2 cellular contexts compared by ENCODE assay signal in the genomic region with DNA sequence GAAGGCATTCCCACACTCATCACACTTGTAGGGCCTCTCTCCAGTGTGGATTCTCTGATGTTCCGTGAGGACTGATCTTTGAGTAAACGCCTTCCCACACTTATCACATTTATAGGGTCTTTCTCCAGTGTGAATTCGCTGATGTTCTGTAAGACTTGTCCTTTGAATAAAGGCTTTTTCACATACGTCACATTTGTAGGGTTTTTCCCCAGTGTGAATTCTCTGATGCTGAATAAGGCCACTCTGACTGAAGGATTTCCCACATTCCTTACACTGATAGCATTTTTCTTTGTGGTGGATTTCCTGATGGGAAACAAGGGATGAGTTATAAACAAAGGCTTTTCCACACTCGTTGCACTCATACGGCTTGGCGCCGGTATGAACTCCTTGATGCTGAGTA.
TF ChIP-seq lines count a peak whose summit lies in the region.

No MANE protein-coding gene starts in this region.

TF ChIP-seq in HEK293, 187 proteins besides CTCF, POLR2A, EP300 and RAD21:
- TF ChIP-seq, protein P1, sequence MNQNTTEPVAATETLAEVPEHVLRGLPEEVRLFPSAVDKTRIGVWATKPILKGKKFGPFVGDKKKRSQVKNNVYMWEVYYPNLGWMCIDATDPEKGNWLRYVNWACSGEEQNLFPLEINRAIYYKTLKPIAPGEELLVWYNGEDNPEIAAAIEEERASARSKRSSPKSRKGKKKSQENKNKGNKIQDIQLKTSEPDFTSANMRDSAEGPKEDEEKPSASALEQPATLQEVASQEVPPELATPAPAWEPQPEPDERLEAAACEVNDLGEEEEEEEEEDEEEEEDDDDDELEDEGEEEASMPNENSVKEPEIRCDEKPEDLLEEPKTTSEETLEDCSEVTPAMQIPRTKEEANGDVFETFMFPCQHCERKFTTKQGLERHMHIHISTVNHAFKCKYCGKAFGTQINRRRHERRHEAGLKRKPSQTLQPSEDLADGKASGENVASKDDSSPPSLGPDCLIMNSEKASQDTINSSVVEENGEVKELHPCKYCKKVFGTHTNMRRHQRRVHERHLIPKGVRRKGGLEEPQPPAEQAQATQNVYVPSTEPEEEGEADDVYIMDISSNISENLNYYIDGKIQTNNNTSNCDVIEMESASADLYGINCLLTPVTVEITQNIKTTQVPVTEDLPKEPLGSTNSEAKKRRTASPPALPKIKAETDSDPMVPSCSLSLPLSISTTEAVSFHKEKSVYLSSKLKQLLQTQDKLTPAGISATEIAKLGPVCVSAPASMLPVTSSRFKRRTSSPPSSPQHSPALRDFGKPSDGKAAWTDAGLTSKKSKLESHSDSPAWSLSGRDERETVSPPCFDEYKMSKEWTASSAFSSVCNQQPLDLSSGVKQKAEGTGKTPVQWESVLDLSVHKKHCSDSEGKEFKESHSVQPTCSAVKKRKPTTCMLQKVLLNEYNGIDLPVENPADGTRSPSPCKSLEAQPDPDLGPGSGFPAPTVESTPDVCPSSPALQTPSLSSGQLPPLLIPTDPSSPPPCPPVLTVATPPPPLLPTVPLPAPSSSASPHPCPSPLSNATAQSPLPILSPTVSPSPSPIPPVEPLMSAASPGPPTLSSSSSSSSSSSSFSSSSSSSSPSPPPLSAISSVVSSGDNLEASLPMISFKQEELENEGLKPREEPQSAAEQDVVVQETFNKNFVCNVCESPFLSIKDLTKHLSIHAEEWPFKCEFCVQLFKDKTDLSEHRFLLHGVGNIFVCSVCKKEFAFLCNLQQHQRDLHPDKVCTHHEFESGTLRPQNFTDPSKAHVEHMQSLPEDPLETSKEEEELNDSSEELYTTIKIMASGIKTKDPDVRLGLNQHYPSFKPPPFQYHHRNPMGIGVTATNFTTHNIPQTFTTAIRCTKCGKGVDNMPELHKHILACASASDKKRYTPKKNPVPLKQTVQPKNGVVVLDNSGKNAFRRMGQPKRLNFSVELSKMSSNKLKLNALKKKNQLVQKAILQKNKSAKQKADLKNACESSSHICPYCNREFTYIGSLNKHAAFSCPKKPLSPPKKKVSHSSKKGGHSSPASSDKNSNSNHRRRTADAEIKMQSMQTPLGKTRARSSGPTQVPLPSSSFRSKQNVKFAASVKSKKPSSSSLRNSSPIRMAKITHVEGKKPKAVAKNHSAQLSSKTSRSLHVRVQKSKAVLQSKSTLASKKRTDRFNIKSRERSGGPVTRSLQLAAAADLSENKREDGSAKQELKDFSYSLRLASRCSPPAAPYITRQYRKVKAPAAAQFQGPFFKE (tag by site-specific recombination; IDR thresholded peaks at IDR 0.05; ENCODE audit: borderline replicate concordance): no peak
- no peak for TF ChIP-seq ZNF274 (IDR thresholded peaks at IDR 0.05; ENCODE audit: low read length)
- peak; percentile 78; the same call in 1 of the 2 replicates for TF ChIP-seq ZNF274 (tag by site-specific recombination; IDR thresholded peaks at IDR 0.05; ENCODE audit: borderline replicate concordance)
- peak; percentile 75 for TF ChIP-seq SETDB1 (IDR thresholded peaks at IDR 0.05; ENCODE audit: insufficient read length, low read length)

TF ChIP-seq in K562, 482 proteins besides CTCF, POLR2A, EP300 and RAD21:
- TF ChIP-seq, protein P2, sequence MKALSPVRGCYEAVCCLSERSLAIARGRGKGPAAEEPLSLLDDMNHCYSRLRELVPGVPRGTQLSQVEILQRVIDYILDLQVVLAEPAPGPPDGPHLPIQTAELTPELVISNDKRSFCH (CRISPR knock-in tag; IDR thresholded peaks at IDR 0.05): no peak
- TF ChIP-seq, protein P2 (tag; IDR thresholded peaks at IDR 0.05): no peak
- no peak for TF ChIP-seq ZNF696 (CRISPR knock-in tag; conservative IDR thresholded peaks at IDR 0.05)
- TF ChIP-seq NCOA1 (IDR thresholded peaks at IDR 0.05; ENCODE audit: low read depth): no peak
- TF ChIP-seq ZNF75A (CRISPR knock-in tag; IDR thresholded peaks at IDR 0.05): peak; percentile 85
- TF ChIP-seq FOS (IDR thresholded peaks at IDR 0.05; ENCODE audit: extremely low read depth, insufficient read length): no peak
- no peak for TF ChIP-seq PCBP2 (IDR thresholded peaks at IDR 0.05; ENCODE audit: low read depth, low read length, poor library complexity, severe bottlenecking)
- no peak for TF ChIP-seq KAT8 (IDR thresholded peaks at IDR 0.05; ENCODE audit: low read depth)
- no peak for TF ChIP-seq BACH1 (tag; IDR thresholded peaks at IDR 0.05)
- TF ChIP-seq ZBTB17 (CRISPR knock-in tag; IDR thresholded peaks at IDR 0.05): no peak
- TF ChIP-seq, protein P3, sequence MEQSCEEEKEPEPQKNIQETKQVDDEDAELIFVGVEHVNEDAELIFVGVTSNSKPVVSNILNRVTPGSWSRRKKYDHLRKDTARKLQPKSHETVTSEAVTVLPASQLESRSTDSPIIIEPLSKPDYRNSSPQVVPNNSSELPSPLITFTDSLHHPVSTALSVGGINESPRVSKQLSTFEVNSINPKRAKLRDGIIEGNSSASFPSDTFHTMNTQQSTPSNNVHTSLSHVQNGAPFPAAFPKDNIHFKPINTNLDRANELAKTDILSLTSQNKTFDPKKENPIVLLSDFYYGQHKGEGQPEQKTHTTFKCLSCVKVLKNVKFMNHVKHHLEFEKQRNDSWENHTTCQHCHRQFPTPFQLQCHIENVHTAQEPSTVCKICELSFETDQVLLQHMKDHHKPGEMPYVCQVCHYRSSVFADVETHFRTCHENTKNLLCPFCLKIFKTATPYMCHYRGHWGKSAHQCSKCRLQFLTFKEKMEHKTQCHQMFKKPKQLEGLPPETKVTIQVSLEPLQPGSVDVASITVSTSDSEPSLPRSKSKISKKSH (CRISPR knock-in tag; IDR thresholded peaks at IDR 0.05): peak; percentile 73; the same call in 1 of the 2 replicates
- 0 out of 2 replicates have a peak, but pooled peaks have one; percentile 23 for TF ChIP-seq ZFX (CRISPR knock-in tag; IDR thresholded peaks at IDR 0.05)
- TF ChIP-seq, protein P4, sequence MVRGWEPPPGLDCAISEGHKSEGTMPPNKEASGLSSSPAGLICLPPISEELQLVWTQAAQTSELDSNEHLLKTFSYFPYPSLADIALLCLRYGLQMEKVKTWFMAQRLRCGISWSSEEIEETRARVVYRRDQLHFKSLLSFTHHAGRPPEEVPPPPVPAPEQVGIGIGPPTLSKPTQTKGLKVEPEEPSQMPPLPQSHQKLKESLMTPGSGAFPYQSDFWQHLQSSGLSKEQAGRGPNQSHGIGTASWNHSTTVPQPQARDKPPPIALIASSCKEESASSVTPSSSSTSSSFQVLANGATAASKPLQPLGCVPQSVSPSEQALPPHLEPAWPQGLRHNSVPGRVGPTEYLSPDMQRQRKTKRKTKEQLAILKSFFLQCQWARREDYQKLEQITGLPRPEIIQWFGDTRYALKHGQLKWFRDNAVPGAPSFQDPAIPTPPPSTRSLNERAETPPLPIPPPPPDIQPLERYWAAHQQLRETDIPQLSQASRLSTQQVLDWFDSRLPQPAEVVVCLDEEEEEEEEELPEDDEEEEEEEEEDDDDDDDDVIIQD (CRISPR knock-in tag; IDR thresholded peaks at IDR 0.05): no peak
- TF ChIP-seq, protein P5, sequence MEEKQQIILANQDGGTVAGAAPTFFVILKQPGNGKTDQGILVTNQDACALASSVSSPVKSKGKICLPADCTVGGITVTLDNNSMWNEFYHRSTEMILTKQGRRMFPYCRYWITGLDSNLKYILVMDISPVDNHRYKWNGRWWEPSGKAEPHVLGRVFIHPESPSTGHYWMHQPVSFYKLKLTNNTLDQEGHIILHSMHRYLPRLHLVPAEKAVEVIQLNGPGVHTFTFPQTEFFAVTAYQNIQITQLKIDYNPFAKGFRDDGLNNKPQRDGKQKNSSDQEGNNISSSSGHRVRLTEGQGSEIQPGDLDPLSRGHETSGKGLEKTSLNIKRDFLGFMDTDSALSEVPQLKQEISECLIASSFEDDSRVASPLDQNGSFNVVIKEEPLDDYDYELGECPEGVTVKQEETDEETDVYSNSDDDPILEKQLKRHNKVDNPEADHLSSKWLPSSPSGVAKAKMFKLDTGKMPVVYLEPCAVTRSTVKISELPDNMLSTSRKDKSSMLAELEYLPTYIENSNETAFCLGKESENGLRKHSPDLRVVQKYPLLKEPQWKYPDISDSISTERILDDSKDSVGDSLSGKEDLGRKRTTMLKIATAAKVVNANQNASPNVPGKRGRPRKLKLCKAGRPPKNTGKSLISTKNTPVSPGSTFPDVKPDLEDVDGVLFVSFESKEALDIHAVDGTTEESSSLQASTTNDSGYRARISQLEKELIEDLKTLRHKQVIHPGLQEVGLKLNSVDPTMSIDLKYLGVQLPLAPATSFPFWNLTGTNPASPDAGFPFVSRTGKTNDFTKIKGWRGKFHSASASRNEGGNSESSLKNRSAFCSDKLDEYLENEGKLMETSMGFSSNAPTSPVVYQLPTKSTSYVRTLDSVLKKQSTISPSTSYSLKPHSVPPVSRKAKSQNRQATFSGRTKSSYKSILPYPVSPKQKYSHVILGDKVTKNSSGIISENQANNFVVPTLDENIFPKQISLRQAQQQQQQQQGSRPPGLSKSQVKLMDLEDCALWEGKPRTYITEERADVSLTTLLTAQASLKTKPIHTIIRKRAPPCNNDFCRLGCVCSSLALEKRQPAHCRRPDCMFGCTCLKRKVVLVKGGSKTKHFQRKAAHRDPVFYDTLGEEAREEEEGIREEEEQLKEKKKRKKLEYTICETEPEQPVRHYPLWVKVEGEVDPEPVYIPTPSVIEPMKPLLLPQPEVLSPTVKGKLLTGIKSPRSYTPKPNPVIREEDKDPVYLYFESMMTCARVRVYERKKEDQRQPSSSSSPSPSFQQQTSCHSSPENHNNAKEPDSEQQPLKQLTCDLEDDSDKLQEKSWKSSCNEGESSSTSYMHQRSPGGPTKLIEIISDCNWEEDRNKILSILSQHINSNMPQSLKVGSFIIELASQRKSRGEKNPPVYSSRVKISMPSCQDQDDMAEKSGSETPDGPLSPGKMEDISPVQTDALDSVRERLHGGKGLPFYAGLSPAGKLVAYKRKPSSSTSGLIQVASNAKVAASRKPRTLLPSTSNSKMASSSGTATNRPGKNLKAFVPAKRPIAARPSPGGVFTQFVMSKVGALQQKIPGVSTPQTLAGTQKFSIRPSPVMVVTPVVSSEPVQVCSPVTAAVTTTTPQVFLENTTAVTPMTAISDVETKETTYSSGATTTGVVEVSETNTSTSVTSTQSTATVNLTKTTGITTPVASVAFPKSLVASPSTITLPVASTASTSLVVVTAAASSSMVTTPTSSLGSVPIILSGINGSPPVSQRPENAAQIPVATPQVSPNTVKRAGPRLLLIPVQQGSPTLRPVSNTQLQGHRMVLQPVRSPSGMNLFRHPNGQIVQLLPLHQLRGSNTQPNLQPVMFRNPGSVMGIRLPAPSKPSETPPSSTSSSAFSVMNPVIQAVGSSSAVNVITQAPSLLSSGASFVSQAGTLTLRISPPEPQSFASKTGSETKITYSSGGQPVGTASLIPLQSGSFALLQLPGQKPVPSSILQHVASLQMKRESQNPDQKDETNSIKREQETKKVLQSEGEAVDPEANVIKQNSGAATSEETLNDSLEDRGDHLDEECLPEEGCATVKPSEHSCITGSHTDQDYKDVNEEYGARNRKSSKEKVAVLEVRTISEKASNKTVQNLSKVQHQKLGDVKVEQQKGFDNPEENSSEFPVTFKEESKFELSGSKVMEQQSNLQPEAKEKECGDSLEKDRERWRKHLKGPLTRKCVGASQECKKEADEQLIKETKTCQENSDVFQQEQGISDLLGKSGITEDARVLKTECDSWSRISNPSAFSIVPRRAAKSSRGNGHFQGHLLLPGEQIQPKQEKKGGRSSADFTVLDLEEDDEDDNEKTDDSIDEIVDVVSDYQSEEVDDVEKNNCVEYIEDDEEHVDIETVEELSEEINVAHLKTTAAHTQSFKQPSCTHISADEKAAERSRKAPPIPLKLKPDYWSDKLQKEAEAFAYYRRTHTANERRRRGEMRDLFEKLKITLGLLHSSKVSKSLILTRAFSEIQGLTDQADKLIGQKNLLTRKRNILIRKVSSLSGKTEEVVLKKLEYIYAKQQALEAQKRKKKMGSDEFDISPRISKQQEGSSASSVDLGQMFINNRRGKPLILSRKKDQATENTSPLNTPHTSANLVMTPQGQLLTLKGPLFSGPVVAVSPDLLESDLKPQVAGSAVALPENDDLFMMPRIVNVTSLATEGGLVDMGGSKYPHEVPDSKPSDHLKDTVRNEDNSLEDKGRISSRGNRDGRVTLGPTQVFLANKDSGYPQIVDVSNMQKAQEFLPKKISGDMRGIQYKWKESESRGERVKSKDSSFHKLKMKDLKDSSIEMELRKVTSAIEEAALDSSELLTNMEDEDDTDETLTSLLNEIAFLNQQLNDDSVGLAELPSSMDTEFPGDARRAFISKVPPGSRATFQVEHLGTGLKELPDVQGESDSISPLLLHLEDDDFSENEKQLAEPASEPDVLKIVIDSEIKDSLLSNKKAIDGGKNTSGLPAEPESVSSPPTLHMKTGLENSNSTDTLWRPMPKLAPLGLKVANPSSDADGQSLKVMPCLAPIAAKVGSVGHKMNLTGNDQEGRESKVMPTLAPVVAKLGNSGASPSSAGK (IDR thresholded peaks at IDR 0.05): no peak
- TF ChIP-seq ZNF57 (CRISPR knock-in tag; IDR thresholded peaks at IDR 0.05): no peak
- no peak for TF ChIP-seq HMGN3 (IDR thresholded peaks at IDR 0.05; ENCODE audit: borderline replicate concordance, extremely low read depth, insufficient read length, low read depth, low read length)
- TF ChIP-seq, protein P6, sequence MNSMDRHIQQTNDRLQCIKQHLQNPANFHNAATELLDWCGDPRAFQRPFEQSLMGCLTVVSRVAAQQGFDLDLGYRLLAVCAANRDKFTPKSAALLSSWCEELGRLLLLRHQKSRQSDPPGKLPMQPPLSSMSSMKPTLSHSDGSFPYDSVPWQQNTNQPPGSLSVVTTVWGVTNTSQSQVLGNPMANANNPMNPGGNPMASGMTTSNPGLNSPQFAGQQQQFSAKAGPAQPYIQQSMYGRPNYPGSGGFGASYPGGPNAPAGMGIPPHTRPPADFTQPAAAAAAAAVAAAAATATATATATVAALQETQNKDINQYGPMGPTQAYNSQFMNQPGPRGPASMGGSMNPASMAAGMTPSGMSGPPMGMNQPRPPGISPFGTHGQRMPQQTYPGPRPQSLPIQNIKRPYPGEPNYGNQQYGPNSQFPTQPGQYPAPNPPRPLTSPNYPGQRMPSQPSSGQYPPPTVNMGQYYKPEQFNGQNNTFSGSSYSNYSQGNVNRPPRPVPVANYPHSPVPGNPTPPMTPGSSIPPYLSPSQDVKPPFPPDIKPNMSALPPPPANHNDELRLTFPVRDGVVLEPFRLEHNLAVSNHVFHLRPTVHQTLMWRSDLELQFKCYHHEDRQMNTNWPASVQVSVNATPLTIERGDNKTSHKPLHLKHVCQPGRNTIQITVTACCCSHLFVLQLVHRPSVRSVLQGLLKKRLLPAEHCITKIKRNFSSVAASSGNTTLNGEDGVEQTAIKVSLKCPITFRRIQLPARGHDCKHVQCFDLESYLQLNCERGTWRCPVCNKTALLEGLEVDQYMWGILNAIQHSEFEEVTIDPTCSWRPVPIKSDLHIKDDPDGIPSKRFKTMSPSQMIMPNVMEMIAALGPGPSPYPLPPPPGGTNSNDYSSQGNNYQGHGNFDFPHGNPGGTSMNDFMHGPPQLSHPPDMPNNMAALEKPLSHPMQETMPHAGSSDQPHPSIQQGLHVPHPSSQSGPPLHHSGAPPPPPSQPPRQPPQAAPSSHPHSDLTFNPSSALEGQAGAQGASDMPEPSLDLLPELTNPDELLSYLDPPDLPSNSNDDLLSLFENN (IDR thresholded peaks at IDR 0.05; ENCODE audit: low read depth in 2 of 2, low read length in 2 of 2): no peak
- peak; percentile 85; the same call in 1 of the 2 replicates for TF ChIP-seq ZNF239 (CRISPR knock-in tag; IDR thresholded peaks at IDR 0.05)
- 0 out of 2 replicates have a peak, but pooled peaks have one; percentile 12 for TF ChIP-seq TEAD2 (tag; IDR thresholded peaks at IDR 0.05)
- no peak for TF ChIP-seq HDAC2 (IDR thresholded peaks at IDR 0.05)
- TF ChIP-seq ZNF217 (CRISPR knock-in tag; IDR thresholded peaks at IDR 0.05): no peak
TF ChIP-seq in K562: peak in this region for 5.
